8 cellular contexts compared by ENCODE assay signal in the genomic region with DNA sequence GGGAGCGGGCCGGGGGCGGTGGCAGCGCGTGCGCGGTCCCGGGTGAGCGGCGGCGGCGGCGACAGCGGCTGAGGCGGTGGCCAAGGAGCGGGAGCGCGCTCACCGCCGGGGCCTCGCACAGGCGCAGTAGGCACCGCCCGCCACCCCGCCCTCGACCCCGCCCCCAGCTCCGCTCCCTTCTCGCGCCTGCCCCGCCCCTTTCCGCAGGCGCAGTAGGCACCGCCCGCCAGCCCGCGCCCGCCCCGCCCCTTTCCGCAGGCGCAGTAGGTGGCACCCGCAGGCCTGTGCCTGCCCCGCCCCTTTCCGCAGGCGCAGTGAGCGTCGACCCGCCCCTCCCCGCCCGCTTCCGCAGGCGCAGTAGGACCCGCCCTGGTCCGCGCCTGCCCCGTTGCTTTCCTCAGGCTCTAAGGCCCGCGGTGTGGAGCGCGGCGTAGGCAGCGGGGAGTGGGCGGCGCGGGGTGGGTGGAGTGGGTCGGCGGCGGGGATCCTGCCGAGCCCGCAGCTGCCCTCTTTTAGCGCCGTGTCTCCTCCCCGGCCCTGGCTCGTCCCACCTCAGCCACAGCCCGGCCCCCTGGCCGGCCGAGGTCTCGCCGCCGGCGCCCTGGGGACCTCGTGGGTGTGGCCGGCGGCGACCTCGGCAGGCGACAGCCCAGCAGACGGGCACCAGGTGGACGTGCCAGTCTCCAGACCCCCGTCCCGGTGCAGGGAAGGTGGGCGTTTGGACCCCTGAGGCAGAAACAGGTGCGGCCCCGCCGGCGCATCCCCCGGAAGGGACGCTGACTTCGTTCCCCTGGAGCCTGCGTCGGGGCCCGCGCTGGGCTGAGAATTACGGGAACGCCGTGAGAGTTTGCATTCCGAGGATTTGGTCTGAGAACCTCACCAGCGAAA. TPM values are rescaled to one million over a fixed set of nuclear protein-coding genes. Genes with fewer than 3 reads are reported as not detected.
DNase-seq lines count a peak whose midpoint lies in the region; ATAC-seq and TF ChIP-seq lines count a peak whose summit lies in the region.

A gene with protein sequence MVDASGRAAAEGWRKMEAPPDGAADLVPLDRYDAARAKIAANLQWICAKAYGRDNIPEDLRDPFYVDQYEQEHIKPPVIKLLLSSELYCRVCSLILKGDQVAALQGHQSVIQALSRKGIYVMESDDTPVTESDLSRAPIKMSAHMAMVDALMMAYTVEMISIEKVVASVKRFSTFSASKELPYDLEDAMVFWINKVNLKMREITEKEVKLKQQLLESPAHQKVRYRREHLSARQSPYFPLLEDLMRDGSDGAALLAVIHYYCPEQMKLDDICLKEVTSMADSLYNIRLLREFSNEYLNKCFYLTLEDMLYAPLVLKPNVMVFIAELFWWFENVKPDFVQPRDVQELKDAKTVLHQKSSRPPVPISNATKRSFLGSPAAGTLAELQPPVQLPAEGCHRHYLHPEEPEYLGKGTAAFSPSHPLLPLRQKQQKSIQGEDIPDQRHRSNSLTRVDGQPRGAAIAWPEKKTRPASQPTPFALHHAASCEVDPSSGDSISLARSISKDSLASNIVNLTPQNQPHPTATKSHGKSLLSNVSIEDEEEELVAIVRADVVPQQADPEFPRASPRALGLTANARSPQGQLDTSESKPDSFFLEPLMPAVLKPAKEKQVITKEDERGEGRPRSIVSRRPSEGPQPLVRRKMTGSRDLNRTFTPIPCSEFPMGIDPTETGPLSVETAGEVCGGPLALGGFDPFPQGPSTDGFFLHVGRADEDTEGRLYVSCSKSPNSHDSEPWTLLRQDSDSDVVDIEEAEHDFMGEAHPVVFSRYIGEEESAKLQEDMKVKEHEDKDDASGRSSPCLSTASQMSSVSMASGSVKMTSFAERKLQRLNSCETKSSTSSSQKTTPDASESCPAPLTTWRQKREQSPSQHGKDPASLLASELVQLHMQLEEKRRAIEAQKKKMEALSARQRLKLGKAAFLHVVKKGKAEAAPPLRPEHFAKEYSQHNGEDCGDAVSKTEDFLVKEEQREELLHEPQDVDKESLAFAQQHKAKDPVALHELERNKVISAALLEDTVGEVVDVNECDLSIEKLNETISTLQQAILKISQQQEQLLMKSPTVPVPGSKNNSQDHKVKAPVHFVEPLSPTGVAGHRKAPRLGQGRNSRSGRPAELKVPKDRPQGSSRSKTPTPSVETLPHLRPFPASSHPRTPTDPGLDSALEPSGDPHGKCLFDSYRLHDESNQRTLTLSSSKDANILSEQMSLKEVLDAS (N-terminal part only) (minus strand): TSS at position 101 of the 888 bp plus-strand sequence. CDS start 387 bp downstream, outside the sequence.

- TF ChIP-seq EP300 in upper lobe of left lung (IDR thresholded peaks at IDR 0.05): no peak

- peak within 1 kb of the TSS; percentile 82 to 90 (median 83) for H3K27ac ChIP-seq in upper lobe of left lung

- peak in 1 of 4 donors; percentile 78 for TF ChIP-seq POLR2A in upper lobe of left lung (IDR thresholded peaks at IDR 0.05)

- peaks cover 35 to 59% (median 40%) of the 10 kb centered on the region in 4 donors for H3K4me1 ChIP-seq in upper lobe of left lung

- peak within 1 kb of the TSS; percentile 81 for H3K4me3 Mint-ChIP-seq in T-helper 1 cell treated with Interleukin-12 subunit alpha and Interleukin-12 subunit beta and Interleukin-4 antibody, amounts not matched to agents 30 μg/mL and 1 μg/mL, for 36 hours
- peak within 1 kb of the TSS; percentile 90 for H3K4me3 Mint-ChIP-seq in progenitor cell of endocrine pancreas (ENCODE audit: low read depth)

- H3K27ac Mint-ChIP-seq in T-helper 1 cell treated with Interleukin-12 subunit alpha and Interleukin-12 subunit beta and Interleukin-4 antibody, amounts not matched to agents 30 μg/mL and 1 μg/mL, for 36 hours: peak within 1 kb of the TSS; percentile 76
- peak within 1 kb of the TSS; percentile 96 for H3K27ac Mint-ChIP-seq in progenitor cell of endocrine pancreas

- peaks cover 7% of the 10 kb centered on the region for H3K9me3 Mint-ChIP-seq in T-helper 1 cell treated with Interleukin-12 subunit alpha and Interleukin-12 subunit beta and Interleukin-4 antibody, amounts not matched to agents 30 μg/mL and 1 μg/mL, for 36 hours
- H3K9me3 Mint-ChIP-seq in progenitor cell of endocrine pancreas (ENCODE audit: low read depth): peaks cover 17% of the 10 kb centered on the region

- H3K9me3 ChIP-seq in upper lobe of left lung: no peaks in the 10 kb centered on the region

- no peaks in the 10 kb centered on the region for H3K27me3 ChIP-seq in upper lobe of left lung

- H3K4me3 ChIP-seq in upper lobe of left lung: peak within 1 kb of the TSS; percentile 76 to 93 (median 90)

- DNase-seq in GM13977 (ENCODE audit: low spot score) (peak; percentile 98), NCI-H1694 (lab: John Stamatoyannopoulos, UW) (peak; percentile 68), amniotic stem cell (lab: John Stamatoyannopoulos, UW) (peak; percentile 82), left cardiac atrium (peak; percentile 93), progenitor cell of endocrine pancreas (ENCODE audit: low spot score, unreplicated experiment) (peak; percentile 95), upper lobe of left lung (peak; percentile 92 to 99)

- H3K36me3 Mint-ChIP-seq in T-helper 1 cell treated with Interleukin-12 subunit alpha and Interleukin-12 subunit beta and Interleukin-4 antibody, amounts not matched to agents 30 μg/mL and 1 μg/mL, for 36 hours (ENCODE audit: low read depth): peaks cover 28% of the 10 kb centered on the region
- peaks cover 48% of the 10 kb centered on the region for H3K36me3 Mint-ChIP-seq in progenitor cell of endocrine pancreas (ENCODE audit: insufficient read depth)

- peaks cover 0 to 18% (median 6%) of the 10 kb centered on the region in 4 donors for H3K36me3 ChIP-seq in upper lobe of left lung

- no peaks in the 10 kb centered on the region for H3K27me3 Mint-ChIP-seq in T-helper 1 cell treated with Interleukin-12 subunit alpha and Interleukin-12 subunit beta and Interleukin-4 antibody, amounts not matched to agents 30 μg/mL and 1 μg/mL, for 36 hours (ENCODE audit: low read depth)
- H3K27me3 Mint-ChIP-seq in progenitor cell of endocrine pancreas: no peaks in the 10 kb centered on the region

- intact Hi-C loops in left cardiac atrium (cut with DNase I): loop anchor here in 1 of 2 donors (10.0 kb wide), 1 partner anchor 47 kb away; no protein-coding TSS in a partner anchor

- ATAC-seq in HG02852 (IDR thresholded peaks at IDR 0.05; ENCODE audit: unreplicated experiment) (peak; percentile 71), left cardiac atrium (peak; percentile 97 to 98), upper lobe of left lung (ENCODE audit: low FRiP score in 2 of 2) (peak; percentile 97)

- TF ChIP-seq CTCF in GM13977 (IDR thresholded peaks at IDR 0.05; ENCODE audit: extremely low read depth, insufficient read depth, missing control alignments) (no peak), progenitor cell of endocrine pancreas (IDR thresholded peaks at IDR 0.05; ENCODE audit: unreplicated experiment) (no peak), upper lobe of left lung (IDR thresholded peaks at IDR 0.05) (no peak)

- peaks cover 39% of the 10 kb centered on the region for H3K4me1 Mint-ChIP-seq in T-helper 1 cell treated with Interleukin-12 subunit alpha and Interleukin-12 subunit beta and Interleukin-4 antibody, amounts not matched to agents 30 μg/mL and 1 μg/mL, for 36 hours (ENCODE audit: low read depth)
- peaks cover 32% of the 10 kb centered on the region for H3K4me1 Mint-ChIP-seq in progenitor cell of endocrine pancreas (ENCODE audit: low read depth)

- 0% methylated on average over 9 to 11 of the region's 108 CpGs for WGBS in upper lobe of left lung, 2 donors

- in situ Hi-C loops in GM13977 (cut with MboI; ENCODE audit: low pct_unique_long_range_greater_than_20kb, low sequenced_read_pairs, unreplicated experiment): no loop called here

RNA-seq across cellular contexts. Expression of the gene that starts here (rescaled TPM):
- total RNA-seq in left cardiac atrium (10 to 100 TPM; 17.2 to 17.6 TPM), progenitor cell of endocrine pancreas (80.6 and 82.2 TPM in 2 replicates), upper lobe of left lung (10 to 100 TPM; 29.9 to 39.7 (median 34.1) TPM)

Comparison
In these comparisons a context has a peak if more than half of its experiments do, and no peak if none do; other contexts are left out.
1. Peak in every context shown above with its lines: DNase-seq, ATAC-seq, H3K4me3 ChIP-seq and H3K27ac ChIP-seq.